1 cellular context compared by ENCODE assay signal in genomic region chr22:49569286-49570031, GRCh38.
TF ChIP-seq lines count a peak whose summit lies in the region.

No MANE protein-coding gene starts in this region.

TF ChIP-seq in HepG2, 621 proteins besides CTCF, POLR2A, EP300 and RAD21 (continued from another document):
- TF ChIP-seq ZNF512 (CRISPR knock-in tag; IDR thresholded peaks at IDR 0.05): no peak
- no peak for TF ChIP-seq XRCC5 (optimal IDR thresholded peaks at IDR 0.05; ENCODE audit: low read length)
- no peak for TF ChIP-seq ZNF850 (CRISPR knock-in tag; conservative IDR thresholded peaks at IDR 0.05)
- no peak for TF ChIP-seq CEBPG (CRISPR knock-in tag; IDR thresholded peaks at IDR 0.05)
- TF ChIP-seq HDAC1 (CRISPR knock-in tag; IDR thresholded peaks at IDR 0.05): no peak
- no peak for TF ChIP-seq ZNF256 (CRISPR knock-in tag; conservative IDR thresholded peaks at IDR 0.05)
- TF ChIP-seq TFDP1 (CRISPR knock-in tag; IDR thresholded peaks at IDR 0.05; ENCODE audit: borderline replicate concordance): no peak
- TF ChIP-seq ZBTB33 (CRISPR knock-in tag; IDR thresholded peaks at IDR 0.05): no peak
- TF ChIP-seq ATF6 (CRISPR knock-in tag; conservative IDR thresholded peaks at IDR 0.05): no peak
- TF ChIP-seq MXD4 (CRISPR knock-in tag; IDR thresholded peaks at IDR 0.05): no peak
- no peak for TF ChIP-seq NR2F1 (CRISPR knock-in tag; IDR thresholded peaks at IDR 0.05)
- no peak for TF ChIP-seq IKZF4 (CRISPR knock-in tag; IDR thresholded peaks at IDR 0.05; ENCODE audit: borderline replicate concordance, low read depth, not compliant biosample characterization)
